ENCODE assay signal across 17 cellular contexts in genomic region chr14:54424479-54424901, GRCh38. TPM values are rescaled to one million over a fixed set of nuclear protein-coding genes. Genes with fewer than 3 reads are reported as not detected.
DNase-seq lines count a peak whose midpoint lies in the region; ATAC-seq, FAIRE-seq and TF ChIP-seq lines count a peak whose summit lies in the region.
"Had no signal": no experiment of that assay in that cellular context is flagged by ENCODE, and none has a peak within 500 bp of the region (broad histone marks: within the 10 kb centered on the region; RNA-seq: fewer than 3 reads in every experiment).

No MANE protein-coding gene starts in this region.

- TF ChIP-seq EP300 in HepG2 (IDR thresholded peaks at IDR 0.05; ENCODE audit: low read depth in 2 of 2, low read length in 2 of 2), result peak in 1 of 2 experiments; percentile 79; a peak in 2 of 4 replicates
- peak; percentile 19; the same call in 1 of the 2 replicates for TF ChIP-seq EP300 in HepG2 (CRISPR knock-in tag; IDR thresholded peaks at IDR 0.05; ENCODE audit: borderline replicate concordance)

- peak overlapping the region; percentile 6 for H3K27ac Mint-ChIP-seq in activated T-cell treated with anti-CD3 and anti-CD28 coated beads, Interleukin-2, amount 50 U/mL, for 24 hours
- H3K27ac Mint-ChIP-seq in natural killer cell, result no peak overlapping the region
- H3K27ac Mint-ChIP-seq: GM23338 had no signal

- ATAC-seq in HepG2 (peak; percentile 94), natural killer cell (no peak)
- ATAC-seq: GM23338 had no signal

- H3K9me3 ChIP-seq in HepG2 (ENCODE audit: low read length), result no peaks in the 10 kb centered on the region

- peak overlapping the region; percentile 63 for H3K9ac ChIP-seq in HepG2 (ENCODE audit: insufficient read depth, low read depth, low read length)

- intact Hi-C loops in HepG2 (cut with micrococcal nuclease; ENCODE audit: unreplicated experiment), result no loop called here
- intact Hi-C loops in natural killer cell (cut with micrococcal nuclease), result no loop called here

- peak in 1 of 2 experiments; percentile 46; a peak in 1 of 4 replicates for TF ChIP-seq POLR2A in HepG2 (IDR thresholded peaks at IDR 0.05; ENCODE audit: insufficient read depth in 1 of 2, low read depth in 2 of 2, low read length in 2 of 2)

- in situ Hi-C loops in HepG2 (cut with HindIII; ENCODE audit: extremely low pct_ligation_motif_present, low pct_unique_long_range_greater_than_20kb), result loop anchor here (5.0 kb wide), 1 partner anchor 57 kb away; no protein-coding TSS in a partner anchor

- H2AFZ ChIP-seq in HepG2 (ENCODE audit: low read length), result no peak overlapping the region
- H2AFZ ChIP-seq: GM23338 had no signal

- TSS peak; percentile 3 for BruUV-seq in HepG2 (replicated peaks; lab: Mats Ljungman, UMichigan)

- H3K4me1 ChIP-seq in HepG2 (ENCODE audit: insufficient read depth, low read length), result peaks cover 43% of the 10 kb centered on the region

- H3K79me2 ChIP-seq in HepG2 (ENCODE audit: insufficient read depth, low read length), result peaks cover 2% of the 10 kb centered on the region

- H3K27me3 Mint-ChIP-seq in activated T-cell treated with anti-CD3 and anti-CD28 coated beads, Interleukin-2, amount 50 U/mL, for 24 hours, result no peaks in the 10 kb centered on the region
- H3K27me3 Mint-ChIP-seq in natural killer cell (ENCODE audit: low read depth in 2 of 2), result no peaks in the 10 kb centered on the region
- H3K27me3 Mint-ChIP-seq: CD4-positive, CD25-positive, alpha-beta regulatory T cell had no signal

- H3K4me3 Mint-ChIP-seq in activated T-cell treated with anti-CD3 and anti-CD28 coated beads, Interleukin-2, amount 50 U/mL, for 24 hours, result no peak overlapping the region
- no peak overlapping the region for H3K4me3 Mint-ChIP-seq in natural killer cell
- H3K4me3 Mint-ChIP-seq: CD4-positive, CD25-positive, alpha-beta regulatory T cell; GM23338 had no signal

- peak overlapping the region; percentile 88 for H3K27ac ChIP-seq in HepG2 (ENCODE audit: extremely low read length, insufficient read depth, low read length)
- H3K27ac ChIP-seq: HL-60 had no signal

- H3K36me3 Mint-ChIP-seq in activated T-cell treated with anti-CD3 and anti-CD28 coated beads, Interleukin-2, amount 50 U/mL, for 24 hours (ENCODE audit: low read depth), result peaks cover 86% of the 10 kb centered on the region
- no peaks in the 10 kb centered on the region for H3K36me3 Mint-ChIP-seq in natural killer cell

- H4K20me1 ChIP-seq in HepG2 (ENCODE audit: insufficient read depth, low read length), result no peaks in the 10 kb centered on the region

- FAIRE-seq in GM18507 (lab: Jason Lieb, UNC) (peak; percentile 29), HepG2 (lab: Jason Lieb, UNC) (no peak)

- no peaks in the 10 kb centered on the region for H3K9me3 Mint-ChIP-seq in activated T-cell treated with anti-CD3 and anti-CD28 coated beads, Interleukin-2, amount 50 U/mL, for 24 hours
- no peaks in the 10 kb centered on the region for H3K9me3 Mint-ChIP-seq in natural killer cell
- H3K9me3 Mint-ChIP-seq: CD4-positive, CD25-positive, alpha-beta regulatory T cell; GM23338 had no signal

- no peak for TF ChIP-seq CTCF in HepG2 (CRISPR knock-in tag; IDR thresholded peaks at IDR 0.05)
- no peak for TF ChIP-seq CTCF in natural killer cell (IDR thresholded peaks at IDR 0.05)

- POLR2A ChIA-PET in HepG2 (lab: Yijun Ruan, JAX), result interaction anchor here (0.9 to 2.6 kb wide), 7 partner anchors 11 to 71 kb away, joined by 3 to 14 read pairs (median 4); partner anchors contain the start of genes CDKN3, CNIH1 and GMFB

- WGBS in HepG2 (ENCODE audit: low lambda C conversion rate), result 10% methylated on average over 4 of the region's 4 CpGs

- H3K4me3 ChIP-seq in HepG2 (replicated peaks in 1 of 3; ENCODE audit: insufficient read depth in 1 of 3, low read depth in 2 of 3, low read length in 3 of 3), result no peak overlapping the region
- H3K4me3 ChIP-seq: GM23338 had no signal

- CTCF ChIA-PET in HepG2 (lab: Yijun Ruan, JAX; ENCODE audit: low intra/inter-chr PET ratio, low total read pairs), result no interaction called here

- peak overlapping the region; percentile 52 for H3K4me2 ChIP-seq in HepG2 (ENCODE audit: low read depth, low read length)
- H3K4me2 ChIP-seq: GM23338 had no signal

- no peak for DNase-seq in activated T-cell treated with anti-CD3 and anti-CD28 coated beads, Interleukin-2, amount 50 U/mL, for 24 hours
- no peak for DNase-seq in activated T-cell treated with anti-CD3 and anti-CD28 coated beads for 4 hours
- no peak for DNase-seq in GM18507 (ENCODE audit: extremely low spot score, insufficient read length, low read depth)
- DNase-seq in NCI-H748 treated with DMSO at 0.1 percent for 48 hours (lab: John Stamatoyannopoulos, UW), result peak; percentile 53
- peak; percentile 91 for DNase-seq in HepG2 (ENCODE audit: low spot score)
- no peak for DNase-seq in natural killer cell
- no peak for DNase-seq in dermis blood vessel endothelial cell
- DNase-seq in stimulated activated CD4-positive, alpha-beta T cell treated with anti-CD3 and anti-CD28 coated beads, Interleukin-4, amount 100 ng/mL, for 1 hour, result no peak
- DNase-seq: Calu3; CD4-positive, CD25-positive, alpha-beta regulatory T cell; KBM-7; NCI-H1048; NCI-H187 treated with DMSO at 0.1 percent for 48 hours; NCI-H446 treated with DMSO at 0.1 percent for 48 hours; SHP77 treated with DMSO at 0.1 percent for 48 hours had no signal

- TF ChIP-seq RAD21 in HepG2 (CRISPR knock-in tag; IDR thresholded peaks at IDR 0.05), result no peak

- H3K27me3 ChIP-seq in HepG2 (ENCODE audit: control insufficient read depth in 1 of 2, insufficient read depth in 2 of 2, low read length in 2 of 2), result no peaks in the 10 kb centered on the region

- H3K36me3 ChIP-seq in HepG2 (replicated peaks in 1 of 2; ENCODE audit: control insufficient read depth in 1 of 2, insufficient read depth in 2 of 2, low read length in 2 of 2), result peaks cover 10 to 24% of the 10 kb centered on the region in 2 experiments

- H3K4me1 Mint-ChIP-seq in activated T-cell treated with anti-CD3 and anti-CD28 coated beads, Interleukin-2, amount 50 U/mL, for 24 hours (ENCODE audit: low read depth), result peaks cover 52% of the 10 kb centered on the region
- H3K4me1 Mint-ChIP-seq in natural killer cell, result peaks cover 0 to 8% of the 10 kb centered on the region in 2 donors

RNA-seq across cellular contexts. Expression of gene CNIH1, which starts 16.7 kb away (rescaled TPM):
- total RNA-seq in HepG2 (2016; rRNA removed; fragmentation: Illumina TruSeq; extraction: Trizol) (141 and 166 TPM in 2 replicates), natural killer cell (10 to 100 TPM; 20.4 to 30.9 (median 25.7) TPM), dermis blood vessel endothelial cell (156 and 160 TPM in 2 replicates)
- total RNA-seq in HepG2 (2016; cell fraction: cytosol; rRNA removed; fragmentation: Illumina TruSeq; extraction: Trizol; ENCODE audit: low read depth), result 78.4 and 95.3 TPM in 2 replicates
- total RNA-seq in HepG2 (2016; cell fraction: insoluble cytoplasmic fraction; rRNA removed; fragmentation: Illumina TruSeq; extraction: Trizol), result 150 and 169 TPM in 2 replicates
- total RNA-seq in HepG2 (2016; cell fraction: membrane; rRNA removed; fragmentation: Illumina TruSeq; extraction: Trizol), result 182 and 203 TPM in 2 replicates
- total RNA-seq in HepG2 (2016; cell fraction: nucleus; rRNA removed; fragmentation: Illumina TruSeq; extraction: Trizol), result 107 and 124 TPM in 2 replicates
- 335 and 421 TPM in 2 replicates for polyA plus RNA-seq in HepG2 (2011; rRNA removed)
- polyA plus RNA-seq in HepG2 (2011; cell fraction: cytosol; rRNA removed), result 589 and 760 TPM in 2 replicates
- polyA plus RNA-seq in HepG2 (2011; cell fraction: nucleus; rRNA removed), result 90.4 and 93.4 TPM in 2 replicates
- polyA plus RNA-seq in HepG2 (2012), result 212 and 227 TPM in 2 replicates
- polyA plus RNA-seq in HepG2 (2016; cell fraction: cytosol; fragmentation: Illumina TruSeq; extraction: Trizol; ENCODE audit: low read depth), result 124 and 138 TPM in 2 replicates
- 185 and 205 TPM in 2 replicates for polyA plus RNA-seq in HepG2 (2016; cell fraction: insoluble cytoplasmic fraction; fragmentation: Illumina TruSeq; extraction: Trizol; ENCODE audit: low read depth)
- 220 and 225 TPM in 2 replicates for polyA plus RNA-seq in HepG2 (2016; cell fraction: membrane; fragmentation: Illumina TruSeq; extraction: Trizol; ENCODE audit: low read depth)
- polyA plus RNA-seq in HepG2 (2016; cell fraction: nucleus; fragmentation: Illumina TruSeq; extraction: Trizol; ENCODE audit: insufficient read depth, low read depth), result 245 and 260 TPM in 2 replicates
- polyA minus RNA-seq in HepG2 (2011; rRNA and poly(A)+ RNA removed; ENCODE audit: low replicate concordance), result 581 and 762 TPM in 2 replicates
- 203 and 246 TPM in 2 replicates for polyA minus RNA-seq in HepG2 (2011; cell fraction: cytosol; rRNA and poly(A)+ RNA removed)
- 54.2 and 93.9 TPM in 2 replicates for polyA minus RNA-seq in HepG2 (2011; cell fraction: nucleus; rRNA and poly(A)+ RNA removed)

RNA-seq across cellular contexts. Expression of gene CDKN3, which starts 27.7 kb away (rescaled TPM):
- 88.9 and 111 TPM in 2 replicates for total RNA-seq in HepG2 (2016; rRNA removed; fragmentation: Illumina TruSeq; extraction: Trizol)
- 99.7 and 101 TPM in 2 replicates for total RNA-seq in HepG2 (2016; cell fraction: cytosol; rRNA removed; fragmentation: Illumina TruSeq; extraction: Trizol; ENCODE audit: low read depth)
- total RNA-seq in HepG2 (2016; cell fraction: insoluble cytoplasmic fraction; rRNA removed; fragmentation: Illumina TruSeq; extraction: Trizol), result 85.6 and 114 TPM in 2 replicates
- total RNA-seq in HepG2 (2016; cell fraction: membrane; rRNA removed; fragmentation: Illumina TruSeq; extraction: Trizol), result 103 and 105 TPM in 2 replicates
- 34.4 and 36.0 TPM in 2 replicates for total RNA-seq in HepG2 (2016; cell fraction: nucleus; rRNA removed; fragmentation: Illumina TruSeq; extraction: Trizol)
- 35.6 and 63.0 TPM in 2 replicates for polyA plus RNA-seq in HepG2 (2011; rRNA removed)
- polyA plus RNA-seq in HepG2 (2011; cell fraction: cytosol; rRNA removed), result 33.8 and 36.3 TPM in 2 replicates
- 11.3 and 11.6 TPM in 2 replicates for polyA plus RNA-seq in HepG2 (2011; cell fraction: nucleus; rRNA removed)
- 20.0 and 47.4 TPM in 2 replicates for polyA plus RNA-seq in HepG2 (2012)
- polyA plus RNA-seq in HepG2 (2016; cell fraction: cytosol; fragmentation: Illumina TruSeq; extraction: Trizol; ENCODE audit: low read depth), result 161 and 180 TPM in 2 replicates
- polyA plus RNA-seq in HepG2 (2016; cell fraction: insoluble cytoplasmic fraction; fragmentation: Illumina TruSeq; extraction: Trizol; ENCODE audit: low read depth), result 126 and 133 TPM in 2 replicates
- polyA plus RNA-seq in HepG2 (2016; cell fraction: membrane; fragmentation: Illumina TruSeq; extraction: Trizol; ENCODE audit: low read depth), result 133 and 134 TPM in 2 replicates
- polyA plus RNA-seq in HepG2 (2016; cell fraction: nucleus; fragmentation: Illumina TruSeq; extraction: Trizol; ENCODE audit: insufficient read depth, low read depth), result 52.0 and 52.9 TPM in 2 replicates
- polyA minus RNA-seq in HepG2 (2011; rRNA and poly(A)+ RNA removed; ENCODE audit: low replicate concordance), result 13.8 and 27.5 TPM in 2 replicates
- polyA minus RNA-seq in HepG2 (2011; cell fraction: cytosol; rRNA and poly(A)+ RNA removed), result 8.9 and 13.9 TPM in 2 replicates
- polyA minus RNA-seq in HepG2 (2011; cell fraction: nucleus; rRNA and poly(A)+ RNA removed), result 10.0 and 15.7 TPM in 2 replicates
- 1 to 10 TPM in 2 of 3 donors, under 1 TPM in 1; 0.89 to 3.0 (median 1.8) TPM for total RNA-seq in natural killer cell
- total RNA-seq in dermis blood vessel endothelial cell, result 34.4 and 83.6 TPM in 2 replicates

Comparison
In these comparisons a context has a peak if more than half of its experiments do, and no peak if none do; other contexts are left out.
1. DNase-seq: peak in NCI-H748 treated with DMSO at 0.1 percent for 48 hours (single experiment) and HepG2 (single experiment); none in activated T-cell treated with anti-CD3 and anti-CD28 coated beads, Interleukin-2, amount 50 U/mL, for 24 hours (single experiment), activated T-cell treated with anti-CD3 and anti-CD28 coated beads for 4 hours (single experiment), GM18507 (single experiment), natural killer cell (single experiment), dermis blood vessel endothelial cell (single experiment) and stimulated activated CD4-positive, alpha-beta T cell treated with anti-CD3 and anti-CD28 coated beads, Interleukin-4, amount 100 ng/mL, for 1 hour (single experiment).